In the genomic region with DNA sequence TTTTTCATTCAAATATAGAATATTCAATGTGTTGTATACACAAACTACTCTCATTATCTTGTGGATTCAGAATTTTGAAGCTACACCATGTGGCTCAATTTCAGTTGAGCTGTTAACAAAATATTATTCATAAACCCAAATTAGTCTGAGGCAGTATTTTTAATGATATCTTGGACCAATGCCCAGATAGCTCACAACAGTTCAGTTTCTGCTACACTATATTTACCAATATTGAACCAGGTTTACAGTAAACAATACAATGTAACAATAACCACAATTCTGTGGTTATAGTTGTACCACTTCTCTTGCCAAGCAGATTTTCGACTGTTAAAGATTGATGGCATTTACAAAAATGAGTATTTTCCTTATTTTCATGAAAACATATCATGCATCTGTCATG, we compare ENCODE assay signal across 24 cellular contexts.
"Had no signal": no experiment of that assay in that cellular context is flagged by ENCODE, and none has a peak within 500 bp of the region (broad histone marks: within the 10 kb centered on the region; RNA-seq: fewer than 3 reads in every experiment).

No MANE protein-coding gene starts in this region.

- H3K9me3 ChIP-seq: left lung, spleen, upper lobe of right lung had no signal

- ATAC-seq: left lung; naive thymus-derived CD4-positive, alpha-beta T cell; T-helper 17 cell; upper lobe of right lung had no signal

- H3K4me3 ChIP-seq: hepatocyte, left lung, lung, spleen, upper lobe of right lung had no signal

- H3K27ac ChIP-seq: hepatocyte, left lung, spleen, upper lobe of right lung had no signal

- H3K4me2 ChIP-seq: hepatocyte had no signal

- H3K4me1 ChIP-seq: left lung, upper lobe of right lung had no signal

- FAIRE-seq: bronchial epithelial cell, frontal cortex had no signal

- H3K27me3 ChIP-seq: hepatocyte, left lung, spleen, upper lobe of right lung had no signal

- H3K36me3 ChIP-seq: left lung, spleen, upper lobe of right lung had no signal

- DNase-seq: activated CD4-positive, alpha-beta memory T cell treated with anti-CD3 and anti-CD28 coated beads for 36 hours; activated CD4-positive, alpha-beta T cell treated with anti-CD3 and anti-CD28 coated beads for 4 hours; activated CD4-positive, CD25-positive, alpha-beta regulatory T cell; activated naive CD4-positive, alpha-beta T cell treated with anti-CD3 and anti-CD28 coated beads for 36 hours; activated naive CD8-positive, alpha-beta T cell treated with anti-CD3 and anti-CD28 coated beads, Interleukin-2, amount 10 ng/mL, durations not matched to agents 7 days and 5 days; activated T-cell treated with anti-CD3 and anti-CD28 coated beads, Interleukin-2, amount 50 U/mL, for 48 hours; amniotic stem cell; cortex of kidney; glutamatergic neuron; immature natural killer cell; kidney glomerular epithelial cell; left lung; naive thymus-derived CD4-positive, alpha-beta T cell; occipital lobe; retina; spleen; stimulated activated CD4-positive, alpha-beta T cell treated with anti-CD3 and anti-CD28 coated beads, Interleukin-4, amount 100 ng/mL, for 24 hours; stimulated activated naive CD4-positive, alpha-beta T cell treated with Interleukin-2 at 50 U/mL for 16 hours; T-helper 17 cell; upper lobe of right lung had no signal

- H2AFZ ChIP-seq: hepatocyte had no signal
